Comparison of ENCODE assay signal across 8 cellular contexts in genomic region chr11:72079776-72080325, GRCh38. TPM values are rescaled to one million over a fixed set of nuclear protein-coding genes. Genes with fewer than 3 reads are reported as not detected.
DNase-seq lines count a peak whose midpoint lies in the region; ATAC-seq and TF ChIP-seq lines count a peak whose summit lies in the region.

No MANE protein-coding gene starts in this region.

- no peak for TF ChIP-seq CTCF in Caco-2 (IDR thresholded peaks at IDR 0.05; ENCODE audit: insufficient read depth in 1 of 2, low read depth in 1 of 2, low read length in 1 of 2, severe bottlenecking in 1 of 2, unreplicated experiment in 1 of 2)

- H3K4me3 ChIP-seq in Caco-2 (ENCODE audit: low read depth, low read length) (peak overlapping the region; percentile 92), adipocyte (ENCODE audit: low read length) (peak overlapping the region; percentile 92), iPS-18c (ENCODE audit: insufficient read depth, low read depth, low read length) (peak overlapping the region; percentile 83)

- no TSS peak for BruUV-seq in Caco-2 (replicated peaks; lab: Mats Ljungman, UMichigan)

- peak overlapping the region; percentile 86 for H3K4me3 Mint-ChIP-seq in Caco-2 (ENCODE audit: unreplicated experiment)
- peak overlapping the region; percentile 98 for H3K4me3 Mint-ChIP-seq in stimulated activated effector memory CD8-positive, alpha-beta T cell treated with anti-CD3 and anti-CD28 coated beads, Interleukin-12 subunit alpha, Interleukin-12 subunit beta, amount 100 ng/mL, for 72 hours

- peaks cover 19% of the 10 kb centered on the region for H3K4me1 ChIP-seq in Caco-2
- H3K4me1 ChIP-seq in adipocyte (ENCODE audit: control insufficient read depth, insufficient read depth, low read length): peaks cover 14% of the 10 kb centered on the region

- H3K9ac ChIP-seq in adipocyte (ENCODE audit: low read length): peak overlapping the region; percentile 87

- POLR2A ChIA-PET in Caco-2 (lab: Charles Lee): no interaction called here

- H3K9me3 ChIP-seq in Caco-2 (no peaks in the 10 kb centered on the region), adipocyte (ENCODE audit: control insufficient read depth, low read length) (no peaks in the 10 kb centered on the region), iPS-18c (ENCODE audit: control insufficient read depth, insufficient read depth, low read length) (no peaks in the 10 kb centered on the region)

- intact Hi-C loops in Caco-2 (cut with micrococcal nuclease; ENCODE audit: unreplicated experiment): loop anchor here (1.0 to 5.0 kb wide), 7 partner anchors 11 to 352 kb away; partner anchors contain the start of genes ANAPC15, CLPB and LAMTOR1

- CTCF ChIA-PET in Caco-2 (lab: Charles Lee): interaction anchor here (0.7 to 1.1 kb wide), 3 partner anchors 11 to 109 kb away, joined by 3 to 11 read pairs (median 4); no protein-coding TSS in a partner anchor

- peaks cover 16% of the 10 kb centered on the region for H3K36me3 Mint-ChIP-seq in Caco-2 (ENCODE audit: insufficient read depth, unreplicated experiment)
- peaks cover 29% of the 10 kb centered on the region for H3K36me3 Mint-ChIP-seq in stimulated activated effector memory CD8-positive, alpha-beta T cell treated with anti-CD3 and anti-CD28 coated beads, Interleukin-12 subunit alpha, Interleukin-12 subunit beta, amount 100 ng/mL, for 72 hours

- no peak for ATAC-seq in stimulated activated effector memory CD8-positive, alpha-beta T cell treated with anti-CD3 and anti-CD28 coated beads, Interleukin-12 subunit alpha, Interleukin-12 subunit beta, amount 100 ng/mL, for 72 hours
- ATAC-seq in GM18517 (IDR thresholded peaks at IDR 0.05; ENCODE audit: unreplicated experiment) (no peak), HG02798 (IDR thresholded peaks at IDR 0.05; ENCODE audit: poor library complexity, unreplicated experiment) (no peak)

- H3K36me3 ChIP-seq in Caco-2 (ENCODE audit: control insufficient read depth, insufficient read depth, low read length) (0 out of 2 replicates have a peak, but pooled peaks cover 3% of the 10 kb centered on the region), adipocyte (ENCODE audit: control insufficient read depth, insufficient read depth, low read length, severe bottlenecking) (no peaks in the 10 kb centered on the region)

- H3K9me3 Mint-ChIP-seq in Caco-2 (ENCODE audit: unreplicated experiment): no peaks in the 10 kb centered on the region
- no peaks in the 10 kb centered on the region for H3K9me3 Mint-ChIP-seq in stimulated activated effector memory CD8-positive, alpha-beta T cell treated with anti-CD3 and anti-CD28 coated beads, Interleukin-12 subunit alpha, Interleukin-12 subunit beta, amount 100 ng/mL, for 72 hours

- peak in 1 of 2 experiments; percentile 37 for DNase-seq in Caco-2
- DNase-seq in HuH-7 (ENCODE audit: low spot score): peak; percentile 52
- DNase-seq in adipocyte (ENCODE audit: low read depth): peak; percentile 58
- DNase-seq in stimulated activated effector memory CD8-positive, alpha-beta T cell treated with anti-CD3 and anti-CD28 coated beads, Interleukin-12 subunit alpha, Interleukin-12 subunit beta, amount 100 ng/mL, for 72 hours (ENCODE audit: low spot score in 2 of 2): no peak
- no peak for DNase-seq in OCI-M2 (lab: John Stamatoyannopoulos, UW; ENCODE audit: unreplicated experiment)

- H3K27ac Mint-ChIP-seq in Caco-2 (ENCODE audit: unreplicated experiment): peak overlapping the region; percentile 99
- H3K27ac Mint-ChIP-seq in stimulated activated effector memory CD8-positive, alpha-beta T cell treated with anti-CD3 and anti-CD28 coated beads, Interleukin-12 subunit alpha, Interleukin-12 subunit beta, amount 100 ng/mL, for 72 hours: peak overlapping the region; percentile 97

- peaks cover 28% of the 10 kb centered on the region for H3K4me1 Mint-ChIP-seq in Caco-2 (ENCODE audit: low read depth, unreplicated experiment)
- peaks cover 42% of the 10 kb centered on the region for H3K4me1 Mint-ChIP-seq in stimulated activated effector memory CD8-positive, alpha-beta T cell treated with anti-CD3 and anti-CD28 coated beads, Interleukin-12 subunit alpha, Interleukin-12 subunit beta, amount 100 ng/mL, for 72 hours

- no peaks in the 10 kb centered on the region for H3K27me3 Mint-ChIP-seq in Caco-2 (ENCODE audit: insufficient read depth, unreplicated experiment)

- H3K27me3 ChIP-seq in Caco-2 (replicated peaks; ENCODE audit: control insufficient read depth, insufficient read depth, low read length) (no peaks in the 10 kb centered on the region), adipocyte (replicated peaks; ENCODE audit: control insufficient read depth, insufficient read depth, low read length) (no peaks in the 10 kb centered on the region)

RNA-seq across cellular contexts. Expression of gene NUMA1, which starts 0.5 kb away (rescaled TPM):
- total RNA-seq in Caco-2 (2022): 182 and 190 TPM in 2 replicates

RNA-seq across cellular contexts. Expression of gene LRRC51, which starts 0.8 kb away (rescaled TPM):
- 13.7 and 13.8 TPM in 2 replicates for total RNA-seq in Caco-2 (2022)

RNA-seq across cellular contexts. Expression of gene LAMTOR1, which starts 23.2 kb away (rescaled TPM):
- 158 and 170 TPM in 2 replicates for total RNA-seq in Caco-2 (2022)

RNA-seq across cellular contexts. Expression of gene TOMT, which starts 25.9 kb away (rescaled TPM):
- not detected in 2 replicates for total RNA-seq in Caco-2 (2022)

RNA-seq across cellular contexts. Expression of gene ANAPC15, which starts 32.6 kb away (rescaled TPM):
- 98.6 and 105 TPM in 2 replicates for total RNA-seq in Caco-2 (2022)

Comparison
In these comparisons a context has a peak if more than half of its experiments do, and no peak if none do; other contexts are left out.
1. DNase-seq: peak in HuH-7 (single experiment) and adipocyte (single experiment); none in stimulated activated effector memory CD8-positive, alpha-beta T cell treated with anti-CD3 and anti-CD28 coated beads, Interleukin-12 subunit alpha, Interleukin-12 subunit beta, amount 100 ng/mL, for 72 hours (0 of 2) and OCI-M2 (single experiment).
2. Peak in every context shown above with its lines, with median percentiles within 50 percentile points of each other: H3K4me3 ChIP-seq.